ENCODE assay signal across 1 cellular context in the genomic region with DNA sequence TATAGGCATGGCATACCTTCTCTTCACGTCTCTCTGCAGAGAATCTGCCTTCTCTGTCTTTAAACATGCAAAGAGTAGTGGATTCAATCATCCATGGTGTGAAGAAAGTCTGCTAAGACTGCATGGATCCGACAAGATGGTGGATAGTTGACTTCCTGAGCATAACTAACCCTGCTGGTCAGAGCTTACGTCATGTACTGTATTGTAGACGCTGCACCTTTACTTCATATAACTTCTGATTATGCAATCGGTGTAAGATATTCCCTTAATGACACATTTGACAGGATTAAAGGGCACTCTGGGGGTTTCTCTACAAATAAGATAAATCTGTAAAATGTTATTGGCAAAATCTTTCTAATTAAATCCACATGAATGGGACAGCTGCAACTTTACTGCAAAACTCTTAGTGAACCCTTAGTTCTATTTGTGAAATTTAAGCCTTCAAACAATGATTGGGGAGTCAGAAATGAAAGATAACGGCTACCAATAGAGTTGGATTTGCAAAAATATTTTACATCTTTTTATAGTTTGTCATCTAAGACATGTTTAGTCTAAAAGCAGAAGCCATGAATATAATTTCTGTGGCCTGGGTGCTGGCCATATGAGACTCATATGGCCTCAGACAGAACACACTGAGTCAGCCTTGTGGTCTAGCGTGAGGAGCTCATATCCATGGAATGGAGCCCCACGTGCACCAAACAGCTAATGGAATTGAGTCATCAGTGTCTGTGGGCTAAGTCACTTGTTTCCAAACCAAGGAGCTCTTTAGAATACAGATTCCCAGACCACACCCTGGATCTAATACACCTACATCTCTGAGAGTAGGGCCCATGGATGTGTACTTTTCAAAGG.
TF ChIP-seq lines count a peak whose summit lies in the region.

No MANE protein-coding gene starts in this region.

TF ChIP-seq in GM12878, 131 proteins besides CTCF, POLR2A, EP300 and RAD21 (continued from another document):
- TF ChIP-seq, protein P1, sequence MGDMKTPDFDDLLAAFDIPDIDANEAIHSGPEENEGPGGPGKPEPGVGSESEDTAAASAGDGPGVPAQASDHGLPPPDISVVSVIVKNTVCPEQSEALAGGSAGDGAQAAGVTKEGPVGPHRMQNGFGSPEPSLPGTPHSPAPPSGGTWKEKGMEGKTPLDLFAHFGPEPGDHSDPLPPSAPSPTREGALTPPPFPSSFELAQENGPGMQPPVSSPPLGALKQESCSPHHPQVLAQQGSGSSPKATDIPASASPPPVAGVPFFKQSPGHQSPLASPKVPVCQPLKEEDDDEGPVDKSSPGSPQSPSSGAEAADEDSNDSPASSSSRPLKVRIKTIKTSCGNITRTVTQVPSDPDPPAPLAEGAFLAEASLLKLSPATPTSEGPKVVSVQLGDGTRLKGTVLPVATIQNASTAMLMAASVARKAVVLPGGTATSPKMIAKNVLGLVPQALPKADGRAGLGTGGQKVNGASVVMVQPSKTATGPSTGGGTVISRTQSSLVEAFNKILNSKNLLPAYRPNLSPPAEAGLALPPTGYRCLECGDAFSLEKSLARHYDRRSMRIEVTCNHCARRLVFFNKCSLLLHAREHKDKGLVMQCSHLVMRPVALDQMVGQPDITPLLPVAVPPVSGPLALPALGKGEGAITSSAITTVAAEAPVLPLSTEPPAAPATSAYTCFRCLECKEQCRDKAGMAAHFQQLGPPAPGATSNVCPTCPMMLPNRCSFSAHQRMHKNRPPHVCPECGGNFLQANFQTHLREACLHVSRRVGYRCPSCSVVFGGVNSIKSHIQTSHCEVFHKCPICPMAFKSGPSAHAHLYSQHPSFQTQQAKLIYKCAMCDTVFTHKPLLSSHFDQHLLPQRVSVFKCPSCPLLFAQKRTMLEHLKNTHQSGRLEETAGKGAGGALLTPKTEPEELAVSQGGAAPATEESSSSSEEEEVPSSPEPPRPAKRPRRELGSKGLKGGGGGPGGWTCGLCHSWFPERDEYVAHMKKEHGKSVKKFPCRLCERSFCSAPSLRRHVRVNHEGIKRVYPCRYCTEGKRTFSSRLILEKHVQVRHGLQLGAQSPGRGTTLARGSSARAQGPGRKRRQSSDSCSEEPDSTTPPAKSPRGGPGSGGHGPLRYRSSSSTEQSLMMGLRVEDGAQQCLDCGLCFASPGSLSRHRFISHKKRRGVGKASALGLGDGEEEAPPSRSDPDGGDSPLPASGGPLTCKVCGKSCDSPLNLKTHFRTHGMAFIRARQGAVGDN (IDR thresholded peaks at IDR 0.05): no peak
- TF ChIP-seq LARP7 (IDR thresholded peaks at IDR 0.05): no peak
- no peak for TF ChIP-seq ZNF217 (IDR thresholded peaks at IDR 0.05)
- no peak for TF ChIP-seq STAT3 (IDR thresholded peaks at IDR 0.05; ENCODE audit: low read depth, low read length)
- TF ChIP-seq ZBTB33 (IDR thresholded peaks at IDR 0.05): no peak
- no peak for TF ChIP-seq NR2F1 (conservative IDR thresholded peaks at IDR 0.05)
- TF ChIP-seq, protein P2, sequence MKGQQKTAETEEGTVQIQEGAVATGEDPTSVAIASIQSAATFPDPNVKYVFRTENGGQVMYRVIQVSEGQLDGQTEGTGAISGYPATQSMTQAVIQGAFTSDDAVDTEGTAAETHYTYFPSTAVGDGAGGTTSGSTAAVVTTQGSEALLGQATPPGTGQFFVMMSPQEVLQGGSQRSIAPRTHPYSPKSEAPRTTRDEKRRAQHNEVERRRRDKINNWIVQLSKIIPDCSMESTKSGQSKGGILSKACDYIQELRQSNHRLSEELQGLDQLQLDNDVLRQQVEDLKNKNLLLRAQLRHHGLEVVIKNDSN (IDR thresholded peaks at IDR 0.05; ENCODE audit: borderline replicate concordance, extremely low read length, insufficient read depth, low read depth, low read length): no peak
- TF ChIP-seq ZNF622 (IDR thresholded peaks at IDR 0.05): no peak
- TF ChIP-seq MXI1 (IDR thresholded peaks at IDR 0.05; ENCODE audit: low read depth, low read length): no peak
- TF ChIP-seq RBBP5 (conservative IDR thresholded peaks at IDR 0.05): no peak
- no peak for TF ChIP-seq TBL1XR1 (IDR thresholded peaks at IDR 0.05; ENCODE audit: low read depth, low read length)
- TF ChIP-seq ZNF207 (IDR thresholded peaks at IDR 0.05; ENCODE audit: borderline replicate concordance): no peak
- no peak for TF ChIP-seq SPI1 (IDR thresholded peaks at IDR 0.05; ENCODE audit: borderline replicate concordance, insufficient read depth, low read depth, low read length)
- TF ChIP-seq CEBPB (IDR thresholded peaks at IDR 0.05; ENCODE audit: borderline replicate concordance in 1 of 2, low read depth in 2 of 2, low read length in 2 of 2): no peak
TF ChIP-seq in GM12878: peak in this region for 0.
